In genomic region chr1:211261229-211261628, GRCh38 we compare ENCODE assay signal across 7 cellular contexts. TPM values are rescaled to one million over a fixed set of nuclear protein-coding genes. Genes with fewer than 3 reads are reported as not detected.
DNase-seq lines count a peak whose midpoint lies in the region; ATAC-seq and TF ChIP-seq lines count a peak whose summit lies in the region.

No MANE protein-coding gene starts in this region.

- peaks cover 4% of the 10 kb centered on the region for H3K27me3 Mint-ChIP-seq in HFFc6 (ENCODE audit: insufficient read depth)
- no peaks in the 10 kb centered on the region for H3K27me3 Mint-ChIP-seq in activated CD8-positive, alpha-beta T cell treated with anti-CD3 and anti-CD28 coated beads for 36 hours
- no peaks in the 10 kb centered on the region for H3K27me3 Mint-ChIP-seq in stimulated activated naive B cell treated with anti-CD40 and anti-IgM and Interleukin-4, amounts not matched to agents 10 μg/mL and 1 μg/mL and 100 μg/mL, for 72 hours

- peak overlapping the region; percentile 79 for H3K27ac Mint-ChIP-seq in HFFc6
- H3K27ac Mint-ChIP-seq in activated CD8-positive, alpha-beta T cell treated with anti-CD3 and anti-CD28 coated beads for 36 hours: peak overlapping the region; percentile 92
- H3K27ac Mint-ChIP-seq in stimulated activated naive B cell treated with anti-CD40 and anti-IgM and Interleukin-4, amounts not matched to agents 10 μg/mL and 1 μg/mL and 100 μg/mL, for 72 hours: peak overlapping the region; percentile 95

- peaks cover 8% of the 10 kb centered on the region for H3K36me3 Mint-ChIP-seq in HFFc6 (ENCODE audit: low read depth)
- peaks cover 24% of the 10 kb centered on the region for H3K36me3 Mint-ChIP-seq in activated CD8-positive, alpha-beta T cell treated with anti-CD3 and anti-CD28 coated beads for 36 hours (ENCODE audit: low read depth)
- H3K36me3 Mint-ChIP-seq in stimulated activated naive B cell treated with anti-CD40 and anti-IgM and Interleukin-4, amounts not matched to agents 10 μg/mL and 1 μg/mL and 100 μg/mL, for 72 hours: peaks cover 10 to 11% of the 10 kb centered on the region in 2 donors

- H3K4me1 ChIP-seq in iPS-15b (ENCODE audit: control insufficient read depth, insufficient read depth, low read length): peaks cover 13% of the 10 kb centered on the region

- POLR2A ChIA-PET in activated CD8-positive, alpha-beta T cell treated with anti-CD3 and anti-CD28 coated beads for 36 hours (lab: Charles Lee): interaction anchor here (1.0 to 1.4 kb wide), 2 partner anchors 19 to 65 kb away, joined by 4 to 5 read pairs; partner anchors contain the start of gene TRAF5

- H3K9me3 Mint-ChIP-seq in HFFc6: no peaks in the 10 kb centered on the region
- H3K9me3 Mint-ChIP-seq in activated CD8-positive, alpha-beta T cell treated with anti-CD3 and anti-CD28 coated beads for 36 hours: no peaks in the 10 kb centered on the region
- no peaks in the 10 kb centered on the region for H3K9me3 Mint-ChIP-seq in stimulated activated naive B cell treated with anti-CD40 and anti-IgM and Interleukin-4, amounts not matched to agents 10 μg/mL and 1 μg/mL and 100 μg/mL, for 72 hours

- DNase-seq in HFFc6 (no peak), GM20000 (ENCODE audit: low spot score) (no peak)
- DNase-seq in activated CD8-positive, alpha-beta T cell treated with anti-CD3 and anti-CD28 coated beads for 36 hours: no peak
- DNase-seq in stimulated activated naive B cell treated with anti-CD40 and anti-IgM and Interleukin-4, amounts not matched to agents 10 μg/mL and 1 μg/mL and 100 μg/mL, for 72 hours: no peak

- ATAC-seq in activated CD8-positive, alpha-beta T cell treated with anti-CD3 and anti-CD28 coated beads for 36 hours: no peak
- ATAC-seq in stimulated activated naive B cell treated with anti-CD40 and anti-IgM and Interleukin-4, amounts not matched to agents 10 μg/mL and 1 μg/mL and 100 μg/mL, for 72 hours (replicated peaks): no peak
- ATAC-seq in HG02678 (IDR thresholded peaks at IDR 0.05; ENCODE audit: unreplicated experiment) (no peak), HG02763 (IDR thresholded peaks at IDR 0.05; ENCODE audit: unreplicated experiment) (no peak)

- H3K4me1 Mint-ChIP-seq in HFFc6 (ENCODE audit: low read depth): peaks cover 24% of the 10 kb centered on the region
- H3K4me1 Mint-ChIP-seq in activated CD8-positive, alpha-beta T cell treated with anti-CD3 and anti-CD28 coated beads for 36 hours (ENCODE audit: low read depth): peaks cover 26% of the 10 kb centered on the region
- peaks cover 8 to 27% of the 10 kb centered on the region in 2 donors for H3K4me1 Mint-ChIP-seq in stimulated activated naive B cell treated with anti-CD40 and anti-IgM and Interleukin-4, amounts not matched to agents 10 μg/mL and 1 μg/mL and 100 μg/mL, for 72 hours

- peak overlapping the region; percentile 92 for H3K4me3 Mint-ChIP-seq in HFFc6
- peak overlapping the region; percentile 82 for H3K4me3 Mint-ChIP-seq in activated CD8-positive, alpha-beta T cell treated with anti-CD3 and anti-CD28 coated beads for 36 hours
- H3K4me3 Mint-ChIP-seq in stimulated activated naive B cell treated with anti-CD40 and anti-IgM and Interleukin-4, amounts not matched to agents 10 μg/mL and 1 μg/mL and 100 μg/mL, for 72 hours: peak overlapping the region; percentile 95 to 96

- H3K27me3 ChIP-seq in iPS-15b (ENCODE audit: control insufficient read depth, insufficient read depth, low read length): no peaks in the 10 kb centered on the region

- H3K9me3 ChIP-seq in iPS-15b (ENCODE audit: control insufficient read depth, insufficient read depth, low read length): no peaks in the 10 kb centered on the region

- intact Hi-C loops in activated CD8-positive, alpha-beta T cell treated with anti-CD3 and anti-CD28 coated beads for 36 hours (cut with micrococcal nuclease): no loop called here

- CTCF ChIA-PET in activated CD8-positive, alpha-beta T cell treated with anti-CD3 and anti-CD28 coated beads for 36 hours (lab: Charles Lee): interaction anchor here (0.8 to 2.1 kb wide), 7 partner anchors 12 to 815 kb away, joined by 3 to 8 read pairs (median 4); partner anchors contain the start of gene KCNH1

- peak overlapping the region; percentile 98 for H3K4me3 ChIP-seq in iPS-15b (ENCODE audit: low read depth, low read length)

- H3K36me3 ChIP-seq in iPS-15b (ENCODE audit: control insufficient read depth, insufficient read depth, low read length): no peaks in the 10 kb centered on the region

- TF ChIP-seq CTCF in HFFc6 (IDR thresholded peaks at IDR 0.05): no peak
- no peak for TF ChIP-seq CTCF in activated CD8-positive, alpha-beta T cell treated with anti-CD3 and anti-CD28 coated beads for 36 hours (IDR thresholded peaks at IDR 0.05)
- no peak for TF ChIP-seq CTCF in GM20000 (IDR thresholded peaks at IDR 0.05; ENCODE audit: extremely low read depth, missing control alignments)

- H3K9ac ChIP-seq in iPS-15b (ENCODE audit: low read depth, low read length): peak overlapping the region; percentile 19

RNA-seq across cellular contexts. Expression of gene RCOR3, which starts 2.1 kb away (rescaled TPM):
- total RNA-seq in HFFc6 (2021; fragmentation: NEBNext Ultra II Directional; extraction: Animal tissue kit (Norgen Biotek cat#: 25700)): 10 to 100 TPM; 22.7 to 30.9 (median 24.8) TPM
- total RNA-seq in activated CD8-positive, alpha-beta T cell treated with anti-CD3 and anti-CD28 coated beads for 36 hours: 10 to 100 TPM; 25.7 to 30.7 TPM
